ENCODE assay signal across 13 cellular contexts in genomic region chr16:71803305-71803690, GRCh38.
"Had no signal": no experiment of that assay in that cellular context is flagged by ENCODE, and none has a peak within 500 bp of the region (broad histone marks: within the 10 kb centered on the region; RNA-seq: fewer than 3 reads in every experiment).

No MANE protein-coding gene starts in this region.

- H3K9me3 ChIP-seq: pancreas, tibial artery had no signal

- H3K9ac ChIP-seq: neural progenitor cell had no signal

- H2AFZ ChIP-seq: neural progenitor cell had no signal

- H3K4me2 ChIP-seq: neural progenitor cell had no signal

- DNase-seq: activated CD4-positive, alpha-beta T cell treated with anti-CD3 and anti-CD28 coated beads, Interleukin-2, amount 10 ng/mL, durations not matched to agents 7 days and 5 days; activated CD4-positive, CD25-positive, alpha-beta regulatory T cell; activated effector memory CD4-positive, alpha-beta T cell treated with Interleukin-2 at 50 U/mL for 16 hours; pancreas; stimulated activated CD4-positive, alpha-beta T cell treated with anti-CD3 and anti-CD28 coated beads, Interleukin-12 subunit alpha, Interleukin-12 subunit beta, amount 100 ng/mL, for 4 hours; stimulated activated CD4-positive, alpha-beta T cell treated with anti-CD3 and anti-CD28 coated beads, Interleukin-2, amount 100 ng/mL, for 24 hours; tibial artery had no signal

- FAIRE-seq: endometrium, islet of Langerhans, pancreas had no signal

- H3K4me3 Mint-ChIP-seq: activated CD4-positive, alpha-beta T cell treated with anti-CD3 and anti-CD28 coated beads, Interleukin-2, amount 10 ng/mL, durations not matched to agents 7 days and 5 days; neural progenitor cell; T-helper 2 cell treated with Interferon-gamma antibody and Interleukin-4, amounts not matched to agents 5 μg/mL and 100 μg/mL, for 36 hours had no signal

- H3K4me3 ChIP-seq: cardiac muscle cell, lung, neural progenitor cell, pancreas, tibial artery had no signal

- H3K27me3 ChIP-seq: cardiac muscle cell, neural progenitor cell, pancreas, tibial artery had no signal

- H3K27ac ChIP-seq: cardiac muscle cell, neural progenitor cell, pancreas, tibial artery had no signal

- H3K27me3 Mint-ChIP-seq: activated CD4-positive, alpha-beta T cell treated with anti-CD3 and anti-CD28 coated beads, Interleukin-2, amount 10 ng/mL, durations not matched to agents 7 days and 5 days had no signal

- H3K9me3 Mint-ChIP-seq: activated CD4-positive, alpha-beta T cell treated with anti-CD3 and anti-CD28 coated beads, Interleukin-2, amount 10 ng/mL, durations not matched to agents 7 days and 5 days; neural progenitor cell; T-helper 2 cell treated with Interferon-gamma antibody and Interleukin-4, amounts not matched to agents 5 μg/mL and 100 μg/mL, for 36 hours had no signal

- H3K36me3 ChIP-seq: cardiac muscle cell, neural progenitor cell, pancreas had no signal

- ATAC-seq: pancreas had no signal

- H3K27ac Mint-ChIP-seq: activated CD4-positive, alpha-beta T cell treated with anti-CD3 and anti-CD28 coated beads, Interleukin-2, amount 10 ng/mL, durations not matched to agents 7 days and 5 days; neural progenitor cell; T-helper 2 cell treated with Interferon-gamma antibody and Interleukin-4, amounts not matched to agents 5 μg/mL and 100 μg/mL, for 36 hours had no signal
